Comparison of ENCODE assay signal across 11 cellular contexts in the genomic region with DNA sequence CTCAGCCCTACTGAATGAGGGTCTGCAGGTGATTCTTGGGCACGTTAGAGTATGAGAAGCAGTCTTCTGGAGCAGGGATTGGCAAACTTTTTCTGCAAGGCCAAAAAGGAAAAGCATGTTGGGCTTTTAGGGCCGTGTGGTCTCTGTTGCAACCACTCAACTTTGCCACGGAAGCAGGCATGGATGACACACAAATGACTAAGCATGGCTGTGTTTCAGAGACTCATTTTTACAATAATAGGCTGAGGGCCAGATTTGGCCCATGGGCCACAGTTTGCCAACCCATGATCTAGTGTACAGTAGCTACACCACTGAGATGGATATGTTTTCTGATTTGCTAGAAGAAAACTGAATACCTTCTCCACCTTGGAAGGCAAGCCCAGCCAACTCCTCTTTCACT.
DNase-seq lines count a peak whose midpoint lies in the region; ATAC-seq and TF ChIP-seq lines count a peak whose summit lies in the region.
"Had no signal": no experiment of that assay in that cellular context is flagged by ENCODE, and none has a peak within 500 bp of the region (broad histone marks: within the 10 kb centered on the region; RNA-seq: fewer than 3 reads in every experiment).

No MANE protein-coding gene starts in this region.

- H3K27ac ChIP-seq in HL-60 (replicated peaks): no peak overlapping the region
- H3K27ac ChIP-seq in suprapubic skin: peak overlapping the region; percentile 55
- H3K27ac ChIP-seq: neutrophil had no signal

- H3K36me3 ChIP-seq in adipocyte (ENCODE audit: control insufficient read depth, insufficient read depth, low read length, severe bottlenecking): no peaks in the 10 kb centered on the region
- H3K36me3 ChIP-seq in suprapubic skin: no peaks in the 10 kb centered on the region
- H3K36me3 ChIP-seq: neutrophil had no signal

- H3K9ac ChIP-seq in adipocyte (ENCODE audit: low read length): peak overlapping the region; percentile 75

- intact Hi-C loops in left cardiac atrium (cut with DNase I): no loop called here

- 38% methylated on average over 3 of the region's 3 CpGs for WGBS in suprapubic skin

- peak; percentile 79 to 81 for ATAC-seq in left cardiac atrium
- ATAC-seq in HG02610 (IDR thresholded peaks at IDR 0.05; ENCODE audit: unreplicated experiment): no peak

- H3K9me3 ChIP-seq in adipocyte (ENCODE audit: control insufficient read depth, low read length): no peaks in the 10 kb centered on the region
- no peaks in the 10 kb centered on the region for H3K9me3 ChIP-seq in suprapubic skin

- no peak for TF ChIP-seq POLR2A in suprapubic skin (IDR thresholded peaks at IDR 0.05)

- H3K27me3 ChIP-seq in HL-60 (ENCODE audit: insufficient read depth, poor library complexity, severe bottlenecking): no peaks in the 10 kb centered on the region
- no peaks in the 10 kb centered on the region for H3K27me3 ChIP-seq in adipocyte (replicated peaks; ENCODE audit: control insufficient read depth, insufficient read depth, low read length)
- H3K27me3 ChIP-seq in suprapubic skin: no peaks in the 10 kb centered on the region
- H3K27me3 ChIP-seq: neutrophil had no signal

- H3K4me1 ChIP-seq in adipocyte (ENCODE audit: control insufficient read depth, insufficient read depth, low read length): peaks cover 57% of the 10 kb centered on the region
- peaks cover 21% of the 10 kb centered on the region for H3K4me1 ChIP-seq in suprapubic skin

- DNase-seq in HL-60 (ENCODE audit: low read depth in 1 of 2, low spot score in 1 of 2) (peak; percentile 1 to 36), adipocyte (ENCODE audit: low read depth) (peak; percentile 86), left cardiac atrium (peak; percentile 36), suprapubic skin (ENCODE audit: low spot score in 2 of 2) (peak in 1 of 2 donors; percentile 83), amygdala (lab: John Stamatoyannopoulos, UW) (no peak), NCI-H146 (lab: John Stamatoyannopoulos, UW) (no peak)
- DNase-seq in stimulated activated CD4-positive, alpha-beta T cell treated with anti-CD3 and anti-CD28 coated beads, Interleukin-1b, Interleukin-23, amount 100 ng/mL, for 48 hours: no peak
- DNase-seq: activated CD8-positive, alpha-beta memory T cell treated with anti-CD3 and anti-CD28 coated beads, Interleukin-2, amount 50 U/mL, for 48 hours; OCI-M1 had no signal

- TF ChIP-seq CTCF in HL-60 (IDR thresholded peaks at IDR 0.05; ENCODE audit: insufficient read depth, low read length) (no peak), suprapubic skin (IDR thresholded peaks at IDR 0.05) (no peak)

- no peak for TF ChIP-seq EP300 in suprapubic skin (IDR thresholded peaks at IDR 0.05)

- no peak overlapping the region for H3K4me3 ChIP-seq in HL-60 (replicated peaks; ENCODE audit: insufficient read depth, low read length)
- peak overlapping the region; percentile 63 for H3K4me3 ChIP-seq in adipocyte (ENCODE audit: low read length)
- no peak overlapping the region for H3K4me3 ChIP-seq in suprapubic skin

Comparison
In these comparisons a context has a peak if more than half of its experiments do, and no peak if none do; other contexts are left out.
1. DNase-seq: peak in HL-60 (2 of 2), adipocyte (single experiment) and left cardiac atrium (single experiment); none in stimulated activated CD4-positive, alpha-beta T cell treated with anti-CD3 and anti-CD28 coated beads, Interleukin-1b, Interleukin-23, amount 100 ng/mL, for 48 hours (single experiment), amygdala (0 of 56) and NCI-H146 (single experiment).